ENCODE assay signal across 3 cellular contexts in the genomic region with DNA sequence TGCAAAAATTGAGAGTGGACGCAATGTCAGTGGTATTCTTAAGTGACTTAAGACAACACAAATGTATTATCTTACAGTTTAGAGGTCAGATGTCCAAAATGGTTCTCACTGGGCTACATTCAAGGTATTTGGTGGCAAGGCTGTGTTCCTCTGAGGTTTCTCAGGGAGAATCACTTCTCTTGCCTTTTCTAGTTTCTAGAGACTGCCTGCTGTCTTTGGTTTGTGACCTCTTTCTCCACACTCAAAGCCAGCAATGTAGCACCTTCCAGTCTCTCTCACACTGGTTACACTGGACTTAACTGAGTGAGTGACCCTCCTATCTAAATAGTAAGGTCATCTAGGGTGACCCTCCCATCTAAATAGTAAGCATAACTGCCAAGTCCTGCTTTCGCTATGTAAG.
"Had no signal": no experiment of that assay in that cellular context is flagged by ENCODE, and none has a peak within 500 bp of the region (broad histone marks: within the 10 kb centered on the region; RNA-seq: fewer than 3 reads in every experiment).

No MANE protein-coding gene starts in this region.

- ATAC-seq: GM12878 had no signal

- DNase-seq: GDM1, GF-D8 had no signal

- H3K4me3 ChIP-seq: GM12878 had no signal
